ENCODE assay signal across 10 cellular contexts in the genomic region with DNA sequence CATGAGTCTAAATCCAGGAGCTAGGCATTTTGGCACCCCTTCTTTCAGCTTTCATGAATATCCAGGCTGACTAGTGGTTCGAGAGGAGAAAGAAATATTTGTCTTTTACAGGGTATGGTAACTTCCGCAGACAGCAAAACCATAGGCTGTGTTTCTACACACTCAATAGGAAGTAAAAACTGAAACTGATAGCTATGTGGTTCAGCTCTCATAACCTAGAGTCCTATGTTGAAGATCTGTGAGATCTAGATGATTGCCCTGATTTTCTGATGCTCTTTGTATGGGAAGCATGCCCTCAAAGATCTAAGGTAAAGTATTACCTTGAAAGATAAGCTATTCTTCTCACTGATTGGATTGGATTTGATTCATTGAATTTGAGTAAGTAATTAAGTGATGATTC.
DNase-seq lines count a peak whose midpoint lies in the region; ATAC-seq and TF ChIP-seq lines count a peak whose summit lies in the region.
"Had no signal": no experiment of that assay in that cellular context is flagged by ENCODE, and none has a peak within 500 bp of the region (broad histone marks: within the 10 kb centered on the region; RNA-seq: fewer than 3 reads in every experiment).

No MANE protein-coding gene starts in this region.

- peaks cover 25% of the 10 kb centered on the region for H3K27me3 Mint-ChIP-seq in activated CD4-positive, alpha-beta memory T cell treated with anti-CD3 and anti-CD28 coated beads, Interleukin-2, amount 10 ng/mL, durations not matched to agents 7 days and 5 days
- peaks cover 2% of the 10 kb centered on the region for H3K27me3 Mint-ChIP-seq in activated CD4-positive, alpha-beta memory T cell treated with anti-CD3 and anti-CD28 coated beads for 36 hours
- H3K27me3 Mint-ChIP-seq in natural killer cell treated with Interleukin-12 subunit alpha and Interleukin-12 subunit beta and Interleukin-15 and Interleukin-18, amount 100 ng/mL, for 72 hours: peaks cover 7% of the 10 kb centered on the region in 2 donors

- POLR2A ChIA-PET in activated CD4-positive, alpha-beta memory T cell treated with anti-CD3 and anti-CD28 coated beads, Interleukin-2, amount 10 ng/mL, durations not matched to agents 7 days and 5 days (lab: Charles Lee): interaction anchor here (1.5 kb wide), 1 partner anchor 74 kb away, joined by 3 read pairs; no protein-coding TSS in a partner anchor
- POLR2A ChIA-PET in activated CD4-positive, alpha-beta memory T cell treated with anti-CD3 and anti-CD28 coated beads for 36 hours (lab: Charles Lee): no interaction called here
- POLR2A ChIA-PET in SK-N-SH (lab: Yijun Ruan, JAX): no interaction called here

- peaks cover 19% of the 10 kb centered on the region for H3K4me1 Mint-ChIP-seq in activated CD4-positive, alpha-beta memory T cell treated with anti-CD3 and anti-CD28 coated beads, Interleukin-2, amount 10 ng/mL, durations not matched to agents 7 days and 5 days
- H3K4me1 Mint-ChIP-seq in activated CD4-positive, alpha-beta memory T cell treated with anti-CD3 and anti-CD28 coated beads for 36 hours (ENCODE audit: low read depth): peaks cover 22% of the 10 kb centered on the region
- H3K4me1 Mint-ChIP-seq in natural killer cell treated with Interleukin-12 subunit alpha and Interleukin-12 subunit beta and Interleukin-15 and Interleukin-18, amount 100 ng/mL, for 72 hours (ENCODE audit: low read depth in 2 of 2): peaks cover 20% of the 10 kb centered on the region in 2 donors

- H3F3A ChIP-seq in SK-N-SH (replicated peaks; ENCODE audit: insufficient read depth): peaks cover 11% of the 10 kb centered on the region

- H3K27ac ChIP-seq in SK-N-SH (ENCODE audit: low read depth in 2 of 2, low read length in 1 of 2): no peak overlapping the region
- H3K27ac ChIP-seq: PC-9 had no signal

- no peak overlapping the region for H3K4me3 Mint-ChIP-seq in activated CD4-positive, alpha-beta memory T cell treated with anti-CD3 and anti-CD28 coated beads, Interleukin-2, amount 10 ng/mL, durations not matched to agents 7 days and 5 days
- H3K4me3 Mint-ChIP-seq in activated CD4-positive, alpha-beta memory T cell treated with anti-CD3 and anti-CD28 coated beads for 36 hours: no peak overlapping the region
- H3K4me3 Mint-ChIP-seq in natural killer cell treated with Interleukin-12 subunit alpha and Interleukin-12 subunit beta and Interleukin-15 and Interleukin-18, amount 100 ng/mL, for 72 hours: peak overlapping the region; percentile 68

- WGBS in SK-N-SH (ENCODE audit: low lambda C conversion rate): 65% methylated on average over 2 of the region's 2 CpGs

- TF ChIP-seq CTCF in SK-N-SH (IDR thresholded peaks at IDR 0.05): no peak

- no peaks in the 10 kb centered on the region for H3K9me3 ChIP-seq in SK-N-SH

- H3K4me2 ChIP-seq in SK-N-SH: no peak overlapping the region
- H3K4me2 ChIP-seq: PC-9 had no signal

- H3K9me3 Mint-ChIP-seq in activated CD4-positive, alpha-beta memory T cell treated with anti-CD3 and anti-CD28 coated beads, Interleukin-2, amount 10 ng/mL, durations not matched to agents 7 days and 5 days: no peaks in the 10 kb centered on the region
- no peaks in the 10 kb centered on the region for H3K9me3 Mint-ChIP-seq in activated CD4-positive, alpha-beta memory T cell treated with anti-CD3 and anti-CD28 coated beads for 36 hours
- peaks cover 3% of the 10 kb centered on the region for H3K9me3 Mint-ChIP-seq in natural killer cell treated with Interleukin-12 subunit alpha and Interleukin-12 subunit beta and Interleukin-15 and Interleukin-18, amount 100 ng/mL, for 72 hours

- no peaks in the 10 kb centered on the region for H3K79me2 ChIP-seq in SK-N-SH (ENCODE audit: insufficient read depth)

- H3K36me3 Mint-ChIP-seq in activated CD4-positive, alpha-beta memory T cell treated with anti-CD3 and anti-CD28 coated beads, Interleukin-2, amount 10 ng/mL, durations not matched to agents 7 days and 5 days (ENCODE audit: low read depth): peaks cover 7% of the 10 kb centered on the region
- H3K36me3 Mint-ChIP-seq in activated CD4-positive, alpha-beta memory T cell treated with anti-CD3 and anti-CD28 coated beads for 36 hours: no peaks in the 10 kb centered on the region
- H3K36me3 Mint-ChIP-seq in natural killer cell treated with Interleukin-12 subunit alpha and Interleukin-12 subunit beta and Interleukin-15 and Interleukin-18, amount 100 ng/mL, for 72 hours: no peaks in the 10 kb centered on the region

- no peak for DNase-seq in activated CD4-positive, alpha-beta memory T cell treated with anti-CD3 and anti-CD28 coated beads, Interleukin-2, amount 10 ng/mL, durations not matched to agents 7 days and 5 days
- no peak for DNase-seq in activated CD4-positive, alpha-beta memory T cell treated with anti-CD3 and anti-CD28 coated beads for 36 hours
- no peak for DNase-seq in natural killer cell treated with Interleukin-12 subunit alpha and Interleukin-12 subunit beta and Interleukin-15 and Interleukin-18, amount 100 ng/mL, for 72 hours (ENCODE audit: low spot score)
- DNase-seq in SK-N-SH (no peak), AML-193 (lab: John Stamatoyannopoulos, UW) (no peak), ureter (ENCODE audit: low spot score) (no peak)
- DNase-seq: PC-9; stimulated activated CD4-positive, alpha-beta T cell treated with anti-CD3 and anti-CD28 coated beads, Interleukin-4, amount 100 ng/mL, for 24 hours had no signal

- CTCF ChIA-PET in activated CD4-positive, alpha-beta memory T cell treated with anti-CD3 and anti-CD28 coated beads, Interleukin-2, amount 10 ng/mL, durations not matched to agents 7 days and 5 days (lab: Charles Lee): interaction anchor here (0.9 kb wide), 2 partner anchors 19 to 49 kb away, joined by 3 to 4 read pairs; no protein-coding TSS in a partner anchor
- CTCF ChIA-PET in activated CD4-positive, alpha-beta memory T cell treated with anti-CD3 and anti-CD28 coated beads for 36 hours (lab: Charles Lee): interaction anchor here (1.3 to 1.4 kb wide), 3 partner anchors 18 to 135 kb away, joined by 3 to 6 read pairs (median 5); no protein-coding TSS in a partner anchor
- CTCF ChIA-PET in SK-N-SH (lab: Yijun Ruan, JAX): interaction anchor here (0.7 to 2.5 kb wide), 4 partner anchors 13 to 331 kb away, joined by 4 to 9 read pairs (median 6); no protein-coding TSS in a partner anchor

- H3K36me3 ChIP-seq in SK-N-SH (replicated peaks in 1 of 2; ENCODE audit: control insufficient read depth in 1 of 2, insufficient read depth in 2 of 2, low read length in 1 of 2): no peaks in the 10 kb centered on the region

- H3K9me2 ChIP-seq in SK-N-SH: no peaks in the 10 kb centered on the region

- peak overlapping the region; percentile 62 for H3K27ac Mint-ChIP-seq in activated CD4-positive, alpha-beta memory T cell treated with anti-CD3 and anti-CD28 coated beads, Interleukin-2, amount 10 ng/mL, durations not matched to agents 7 days and 5 days
- H3K27ac Mint-ChIP-seq in activated CD4-positive, alpha-beta memory T cell treated with anti-CD3 and anti-CD28 coated beads for 36 hours: no peak overlapping the region
- peak overlapping the region; percentile 40 to 43 for H3K27ac Mint-ChIP-seq in natural killer cell treated with Interleukin-12 subunit alpha and Interleukin-12 subunit beta and Interleukin-15 and Interleukin-18, amount 100 ng/mL, for 72 hours

- H3K4me1 ChIP-seq in SK-N-SH (ENCODE audit: control insufficient read depth in 1 of 2, insufficient read depth in 2 of 2, low read depth in 1 of 2, low read length in 1 of 2): peaks cover 0 to 12% of the 10 kb centered on the region in 2 experiments; a peak in 3 of 4 replicates

- no peaks in the 10 kb centered on the region for H4K20me1 ChIP-seq in SK-N-SH (ENCODE audit: insufficient read depth)

- no peak for TF ChIP-seq RAD21 in SK-N-SH (IDR thresholded peaks at IDR 0.05; ENCODE audit: low read length)

- H3K27me3 ChIP-seq in SK-N-SH (ENCODE audit: insufficient read depth): no peaks in the 10 kb centered on the region

- H2AFZ ChIP-seq in SK-N-SH (ENCODE audit: low read depth): no peak overlapping the region
- H2AFZ ChIP-seq: PC-9 had no signal

- no peak for TF ChIP-seq EP300 in SK-N-SH (IDR thresholded peaks at IDR 0.05; ENCODE audit: borderline replicate concordance in 1 of 2, low read depth in 1 of 2, low read length in 1 of 2)

- intact Hi-C loops in activated CD4-positive, alpha-beta memory T cell treated with anti-CD3 and anti-CD28 coated beads for 36 hours (cut with micrococcal nuclease): loop anchor here (1.0 kb wide), 1 partner anchor 32 kb away; no protein-coding TSS in a partner anchor

- H3K4me3 ChIP-seq in SK-N-SH (ENCODE audit: low read depth in 2 of 2, low read length in 1 of 2): no peak overlapping the region
- H3K4me3 ChIP-seq: PC-9 had no signal

- ATAC-seq in GM21619 (IDR thresholded peaks at IDR 0.05; ENCODE audit: unreplicated experiment): peak; percentile 100
- ATAC-seq in HG03457 (IDR thresholded peaks at IDR 0.05; ENCODE audit: unreplicated experiment): peak; percentile 94
- ATAC-seq in natural killer cell treated with Interleukin-12 subunit alpha and Interleukin-12 subunit beta and Interleukin-15 and Interleukin-18, amount 100 ng/mL, for 72 hours: peak; percentile 88

- H3K9ac ChIP-seq in SK-N-SH: no peak overlapping the region

TF ChIP-seq in SK-N-SH, 30 proteins besides CTCF, POLR2A, EP300 and RAD21:
- TF ChIP-seq, protein P1, sequence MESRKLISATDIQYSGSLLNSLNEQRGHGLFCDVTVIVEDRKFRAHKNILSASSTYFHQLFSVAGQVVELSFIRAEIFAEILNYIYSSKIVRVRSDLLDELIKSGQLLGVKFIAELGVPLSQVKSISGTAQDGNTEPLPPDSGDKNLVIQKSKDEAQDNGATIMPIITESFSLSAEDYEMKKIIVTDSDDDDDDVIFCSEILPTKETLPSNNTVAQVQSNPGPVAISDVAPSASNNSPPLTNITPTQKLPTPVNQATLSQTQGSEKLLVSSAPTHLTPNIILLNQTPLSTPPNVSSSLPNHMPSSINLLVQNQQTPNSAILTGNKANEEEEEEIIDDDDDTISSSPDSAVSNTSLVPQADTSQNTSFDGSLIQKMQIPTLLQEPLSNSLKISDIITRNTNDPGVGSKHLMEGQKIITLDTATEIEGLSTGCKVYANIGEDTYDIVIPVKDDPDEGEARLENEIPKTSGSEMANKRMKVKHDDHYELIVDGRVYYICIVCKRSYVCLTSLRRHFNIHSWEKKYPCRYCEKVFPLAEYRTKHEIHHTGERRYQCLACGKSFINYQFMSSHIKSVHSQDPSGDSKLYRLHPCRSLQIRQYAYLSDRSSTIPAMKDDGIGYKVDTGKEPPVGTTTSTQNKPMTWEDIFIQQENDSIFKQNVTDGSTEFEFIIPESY (IDR thresholded peaks at IDR 0.05; ENCODE audit: borderline replicate concordance, low read depth): no peak
- TF ChIP-seq RCOR1 (IDR thresholded peaks at IDR 0.05; ENCODE audit: low read length): no peak
- no peak for TF ChIP-seq YY1 (IDR thresholded peaks at IDR 0.05; ENCODE audit: low read depth)
- no peak for TF ChIP-seq SIN3A (IDR thresholded peaks at IDR 0.05; ENCODE audit: borderline replicate concordance, low read depth, low read length)
- TF ChIP-seq GABPA (IDR thresholded peaks at IDR 0.05; ENCODE audit: low read depth): no peak
- TF ChIP-seq SMC3 (IDR thresholded peaks at IDR 0.05; ENCODE audit: low read depth, low read length): no peak
